In the genomic region with DNA sequence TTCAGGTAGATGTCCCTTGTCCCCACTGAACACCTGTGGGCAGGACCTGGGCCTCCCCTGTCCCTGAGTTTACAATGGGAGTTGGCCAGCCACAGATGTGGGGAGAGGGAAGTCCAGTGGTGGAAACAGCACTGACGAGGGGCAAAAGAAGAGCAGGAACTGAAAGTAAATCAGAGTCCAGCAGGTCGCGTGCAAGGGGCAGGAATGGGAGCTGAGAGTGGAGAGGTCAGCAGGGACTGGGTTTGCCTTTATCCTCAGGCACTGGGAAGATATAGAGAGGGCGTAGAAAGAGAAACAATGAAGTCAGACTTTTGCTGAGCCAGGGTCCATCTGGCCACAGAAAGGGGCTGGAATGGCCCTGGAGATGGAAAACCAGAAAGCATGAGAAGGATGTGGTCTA, we compare ENCODE assay signal across 2 cellular contexts.
TF ChIP-seq lines count a peak whose summit lies in the region.

No MANE protein-coding gene starts in this region.

TF ChIP-seq in K562, 482 proteins besides CTCF, POLR2A, EP300 and RAD21:
- TF ChIP-seq KDM1A (IDR thresholded peaks at IDR 0.05): 0 out of 4 replicates have a peak, but pooled peaks of 1 of the 2 experiments have one; percentile 21
- no peak for TF ChIP-seq ZNF507 (tag; conservative IDR thresholded peaks at IDR 0.05)
- peak; percentile 33; the same call in 1 of the 2 replicates for TF ChIP-seq BHLHE40 (IDR thresholded peaks at IDR 0.05; ENCODE audit: low read length)

TF ChIP-seq in HepG2, 621 proteins besides CTCF, POLR2A, EP300 and RAD21:
- TF ChIP-seq BHLHE40 (IDR thresholded peaks at IDR 0.05; ENCODE audit: low read length) (0 out of 2 replicates have a peak, but pooled peaks have one; percentile 18), POLR2AphosphoS5 (IDR thresholded peaks at IDR 0.05; ENCODE audit: low read depth, low read length) (no peak)
TF ChIP-seq in HepG2: peak in this region for 1.
